Comparison of ENCODE assay signal across 27 cellular contexts in the genomic region with DNA sequence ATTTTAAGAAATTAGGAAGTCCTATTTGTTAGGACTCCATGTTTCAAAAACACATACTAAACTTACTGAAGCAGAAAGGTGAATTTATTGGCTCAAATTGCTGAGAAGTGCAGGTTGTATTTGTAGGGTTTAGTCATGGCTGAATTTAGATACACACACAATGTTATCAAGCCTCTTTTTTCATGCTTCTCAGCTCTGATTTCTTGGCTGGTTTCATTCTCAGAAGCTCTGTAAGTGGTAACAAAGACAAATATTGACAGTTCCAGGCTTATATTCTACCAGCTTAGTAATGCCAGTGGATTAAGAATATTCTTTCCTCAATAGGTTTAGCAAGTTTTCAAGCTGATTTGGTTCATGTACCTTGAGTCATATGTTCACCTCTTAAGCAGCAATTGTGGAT. TPM values are rescaled to one million over a fixed set of nuclear protein-coding genes. Genes with fewer than 3 reads are reported as not detected.
DNase-seq lines count a peak whose midpoint lies in the region; ATAC-seq, FAIRE-seq and TF ChIP-seq lines count a peak whose summit lies in the region.
"Had no signal": no experiment of that assay in that cellular context is flagged by ENCODE, and none has a peak within 500 bp of the region (broad histone marks: within the 10 kb centered on the region; RNA-seq: fewer than 3 reads in every experiment).

No MANE protein-coding gene starts in this region.

- DNase-seq in DMS53 treated with DMSO at 0.1 percent for 48 hours (lab: John Stamatoyannopoulos, UW; ENCODE audit: unreplicated experiment) = peak; percentile 7
- DNase-seq in stomach = no peak
- DNase-seq in NCI-H510A (lab: John Stamatoyannopoulos, UW) = no peak
- DNase-seq in stimulated activated naive CD8-positive, alpha-beta T cell treated with anti-CD3 and anti-CD28 coated beads, Interleukin-15, amount 100 ng/mL, for 72 hours = no peak
- DNase-seq in lower lobe of right lung = no peak
- DNase-seq: 8988T; ACHN; BE2C; C1 segment of cervical spinal cord; CD4-positive, alpha-beta memory T cell; CD4-positive, CD25-positive, alpha-beta regulatory T cell; CD8-positive, alpha-beta memory T cell; COR-L47; DMS 273 treated with DMSO at 0.1 percent for 48 hours; DMS153; DMS79; DND-41; EL; GDM1 had no signal

- peak; percentile 90 for FAIRE-seq in islet of Langerhans (lab: Jason Lieb, UNC)
- FAIRE-seq: A204.1, GM12878, GM12892, GM18507 had no signal

- TF ChIP-seq EP300 in stomach (IDR thresholded peaks at IDR 0.05) = no peak

- H3K9me3 ChIP-seq in stomach = peaks cover 0 to 6% (median 4%) of the 10 kb centered on the region in 4 donors
- peaks cover 5% of the 10 kb centered on the region for H3K9me3 ChIP-seq in lower lobe of right lung
- H3K9me3 ChIP-seq: BE2C had no signal

- no peak for TF ChIP-seq CTCF in stomach (IDR thresholded peaks at IDR 0.05)
- TF ChIP-seq CTCF in lower lobe of right lung (IDR thresholded peaks at IDR 0.05) = no peak

- no peak overlapping the region for H3K4me3 Mint-ChIP-seq in stimulated activated naive CD8-positive, alpha-beta T cell treated with anti-CD3 and anti-CD28 coated beads, Interleukin-15, amount 100 ng/mL, for 72 hours
- H3K4me3 Mint-ChIP-seq: CD14-positive monocyte; CD4-positive, alpha-beta memory T cell; CD4-positive, CD25-positive, alpha-beta regulatory T cell; CD8-positive, alpha-beta memory T cell had no signal

- ATAC-seq in stimulated activated naive CD8-positive, alpha-beta T cell treated with anti-CD3 and anti-CD28 coated beads, Interleukin-15, amount 100 ng/mL, for 72 hours = no peak
- no peak for ATAC-seq in lower lobe of right lung
- ATAC-seq: GM12878 had no signal

- H3K27me3 ChIP-seq in stomach (no peaks in the 10 kb centered on the region), lower lobe of right lung (ENCODE audit: low read depth) (no peaks in the 10 kb centered on the region)
- H3K27me3 ChIP-seq: BE2C, BLaER1 had no signal

- no peak overlapping the region for H3K27ac Mint-ChIP-seq in stimulated activated naive CD8-positive, alpha-beta T cell treated with anti-CD3 and anti-CD28 coated beads, Interleukin-15, amount 100 ng/mL, for 72 hours
- H3K27ac Mint-ChIP-seq: CD14-positive monocyte; CD4-positive, alpha-beta memory T cell; CD4-positive, CD25-positive, alpha-beta regulatory T cell; CD8-positive, alpha-beta memory T cell had no signal

- H3K36me3 ChIP-seq in stomach (no peaks in the 10 kb centered on the region), lower lobe of right lung (no peaks in the 10 kb centered on the region)
- H3K36me3 ChIP-seq: BE2C, BLaER1 had no signal

- TF ChIP-seq POLR2A in stomach (IDR thresholded peaks at IDR 0.05) = no peak

- H3K4me1 ChIP-seq in stomach (peaks cover 0 to 11% (median 0%) of the 10 kb centered on the region in 4 donors), lower lobe of right lung (no peaks in the 10 kb centered on the region)
- H3K4me1 ChIP-seq: BE2C, BLaER1 had no signal

- peak overlapping the region in 4 of 5 donors; percentile 49 to 65 (median 55) for H3K27ac ChIP-seq in stomach
- no peak overlapping the region for H3K27ac ChIP-seq in lower lobe of right lung
- H3K27ac ChIP-seq: BLaER1 had no signal

- H3K4me1 Mint-ChIP-seq in stimulated activated naive CD8-positive, alpha-beta T cell treated with anti-CD3 and anti-CD28 coated beads, Interleukin-15, amount 100 ng/mL, for 72 hours = no peaks in the 10 kb centered on the region
- H3K4me1 Mint-ChIP-seq: CD14-positive monocyte; CD4-positive, alpha-beta memory T cell; CD4-positive, CD25-positive, alpha-beta regulatory T cell; CD8-positive, alpha-beta memory T cell had no signal

- H3K27me3 Mint-ChIP-seq in stimulated activated naive CD8-positive, alpha-beta T cell treated with anti-CD3 and anti-CD28 coated beads, Interleukin-15, amount 100 ng/mL, for 72 hours = no peaks in the 10 kb centered on the region
- H3K27me3 Mint-ChIP-seq: CD4-positive, CD25-positive, alpha-beta regulatory T cell had no signal

- H3K4me3 ChIP-seq in stomach (no peak overlapping the region), lower lobe of right lung (no peak overlapping the region)
- H3K4me3 ChIP-seq: BLaER1, GM12878 had no signal

- intact Hi-C loops in stomach (cut with DNase I; ENCODE audit: low total_unique reads) = no loop called here
- intact Hi-C loops in lower lobe of right lung (cut with DNase I) = no loop called here

- peaks cover 22 to 35% of the 10 kb centered on the region in 2 donors for H3K9me3 Mint-ChIP-seq in stimulated activated naive CD8-positive, alpha-beta T cell treated with anti-CD3 and anti-CD28 coated beads, Interleukin-15, amount 100 ng/mL, for 72 hours

RNA-seq across cellular contexts. Expression of a gene that starts 52.2 kb away (rescaled TPM):
- total RNA-seq in stomach (10 to 100 TPM in 4 of 5 donors, 1 to 10 TPM in 1; 7.6 to 61.1 (median 20.3) TPM), lower lobe of right lung (3.2 TPM)
- polyA plus RNA-seq in stomach = 100 to 1,000 TPM in 1 of 3 donors, 10 to 100 TPM in 2; 17.2 to 128 (median 32.6) TPM
- total RNA-seq: G401 had no signal
